ENCODE assay signal across 10 cellular contexts in the genomic region with DNA sequence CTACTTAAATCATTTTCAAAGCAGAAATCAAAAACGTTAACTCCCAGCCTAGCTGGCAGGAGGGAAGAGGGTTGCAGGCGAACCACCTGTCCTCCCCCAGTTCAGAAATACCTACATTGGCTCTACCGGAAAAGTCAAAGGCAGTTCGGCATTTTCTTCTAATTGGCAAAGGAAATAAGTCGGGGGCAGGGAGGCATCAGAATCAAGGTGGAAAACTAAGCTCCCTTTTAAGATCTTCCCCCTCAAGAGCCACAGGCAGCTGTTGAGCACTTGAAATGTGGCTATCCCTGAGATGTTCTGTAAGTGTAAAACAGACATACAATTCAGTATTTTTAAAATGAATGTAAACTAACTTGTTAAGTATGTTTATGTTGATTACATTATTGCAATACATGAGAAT. TPM values are rescaled to one million over a fixed set of nuclear protein-coding genes. Genes with fewer than 3 reads are reported as not detected.
DNase-seq lines count a peak whose midpoint lies in the region; ATAC-seq lines count a peak whose summit lies in the region.
"Had no signal": no experiment of that assay in that cellular context is flagged by ENCODE, and none has a peak within 500 bp of the region (broad histone marks: within the 10 kb centered on the region; RNA-seq: fewer than 3 reads in every experiment).

No MANE protein-coding gene starts in this region.

- H3K4me1 ChIP-seq in iPS-15b (ENCODE audit: control insufficient read depth, insufficient read depth, low read length): peaks cover 2% of the 10 kb centered on the region

- peaks cover 5% of the 10 kb centered on the region for H3K27me3 Mint-ChIP-seq in activated CD4-positive, alpha-beta T cell treated with anti-CD3 and anti-CD28 coated beads, Interleukin-2, amount 10 ng/mL, durations not matched to agents 7 days and 5 days
- peaks cover 0 to 1% of the 10 kb centered on the region in 2 donors for H3K27me3 Mint-ChIP-seq in T-cell
- H3K27me3 Mint-ChIP-seq in stimulated activated naive CD8-positive, alpha-beta T cell treated with anti-CD3 and anti-CD28 coated beads, Interleukin-15, amount 100 ng/mL, for 72 hours: no peaks in the 10 kb centered on the region

- H3K36me3 ChIP-seq in iPS-15b (ENCODE audit: control insufficient read depth, insufficient read depth, low read length): no peaks in the 10 kb centered on the region

- POLR2A ChIA-PET in activated CD4-positive, alpha-beta T cell treated with anti-CD3 and anti-CD28 coated beads, Interleukin-2, amount 10 ng/mL, durations not matched to agents 7 days and 5 days (lab: Charles Lee): interaction anchor here (0.6 to 0.7 kb wide), 2 partner anchors 85 to 95 kb away, joined by 3 to 4 read pairs; no protein-coding TSS in a partner anchor
- POLR2A ChIA-PET in T-cell (lab: Charles Lee): interaction anchor here (0.6 to 1.6 kb wide), 7 partner anchors 10 to 1583 kb away, joined by 3 to 12 read pairs (median 5); no protein-coding TSS in a partner anchor

- peak overlapping the region; percentile 95 for H3K27ac Mint-ChIP-seq in activated CD4-positive, alpha-beta T cell treated with anti-CD3 and anti-CD28 coated beads, Interleukin-2, amount 10 ng/mL, durations not matched to agents 7 days and 5 days
- H3K27ac Mint-ChIP-seq in T-cell: peak overlapping the region; percentile 97 to 98
- peak overlapping the region; percentile 92 to 97 for H3K27ac Mint-ChIP-seq in stimulated activated naive CD8-positive, alpha-beta T cell treated with anti-CD3 and anti-CD28 coated beads, Interleukin-15, amount 100 ng/mL, for 72 hours

- H3K4me3 Mint-ChIP-seq in activated CD4-positive, alpha-beta T cell treated with anti-CD3 and anti-CD28 coated beads, Interleukin-2, amount 10 ng/mL, durations not matched to agents 7 days and 5 days: peak overlapping the region; percentile 86
- H3K4me3 Mint-ChIP-seq in T-cell: peak overlapping the region; percentile 93 to 94 (median 93)
- peak overlapping the region; percentile 86 to 88 for H3K4me3 Mint-ChIP-seq in stimulated activated naive CD8-positive, alpha-beta T cell treated with anti-CD3 and anti-CD28 coated beads, Interleukin-15, amount 100 ng/mL, for 72 hours

- CTCF ChIA-PET in activated CD4-positive, alpha-beta T cell treated with anti-CD3 and anti-CD28 coated beads, Interleukin-2, amount 10 ng/mL, durations not matched to agents 7 days and 5 days (lab: Charles Lee): interaction anchor here (0.6 to 3.2 kb wide), 12 partner anchors 10 to 165 kb away, joined by 3 to 13 read pairs (median 4); no protein-coding TSS in a partner anchor
- CTCF ChIA-PET in T-cell (lab: Charles Lee): interaction anchor here (0.5 to 4.9 kb wide), 14 partner anchors 10 to 912 kb away, joined by 3 to 28 read pairs (median 4); no protein-coding TSS in a partner anchor

- DNase-seq in activated CD4-positive, alpha-beta T cell treated with anti-CD3 and anti-CD28 coated beads, Interleukin-2, amount 10 ng/mL, durations not matched to agents 7 days and 5 days: no peak
- DNase-seq in activated CD4-positive, alpha-beta T cell treated with anti-CD3 and anti-CD28 coated beads for 48 hours: no peak
- peak in 2 of 34 experiments; percentile 20 to 25 for DNase-seq in T-cell
- DNase-seq in stimulated activated naive CD8-positive, alpha-beta T cell treated with anti-CD3 and anti-CD28 coated beads, Interleukin-15, amount 100 ng/mL, for 72 hours: no peak
- no peak for DNase-seq in NCI-H1092 treated with DMSO at 0.1 percent for 48 hours (lab: John Stamatoyannopoulos, UW)
- no peak for DNase-seq in kidney tubule cell (ENCODE audit: low spot score)
- DNase-seq in NCI-H146 treated with DMSO at 0.1 percent for 48 hours (lab: John Stamatoyannopoulos, UW; ENCODE audit: unreplicated experiment): no peak
- DNase-seq: amniotic stem cell had no signal

- H3K9me3 ChIP-seq in iPS-15b (ENCODE audit: control insufficient read depth, insufficient read depth, low read length): no peaks in the 10 kb centered on the region

- H3K4me3 ChIP-seq in iPS-15b (ENCODE audit: low read depth, low read length): peak overlapping the region; percentile 81

- ATAC-seq in T-cell (replicated peaks in 1 of 4): peak in 1 of 4 experiments; percentile 0
- ATAC-seq in stimulated activated naive CD8-positive, alpha-beta T cell treated with anti-CD3 and anti-CD28 coated beads, Interleukin-15, amount 100 ng/mL, for 72 hours: no peak
- ATAC-seq: HCT116 had no signal

- H3K4me1 Mint-ChIP-seq in activated CD4-positive, alpha-beta T cell treated with anti-CD3 and anti-CD28 coated beads, Interleukin-2, amount 10 ng/mL, durations not matched to agents 7 days and 5 days: peaks cover 53% of the 10 kb centered on the region
- peaks cover 44 to 56% (median 46%) of the 10 kb centered on the region in 3 donors for H3K4me1 Mint-ChIP-seq in T-cell
- peaks cover 44% of the 10 kb centered on the region for H3K4me1 Mint-ChIP-seq in stimulated activated naive CD8-positive, alpha-beta T cell treated with anti-CD3 and anti-CD28 coated beads, Interleukin-15, amount 100 ng/mL, for 72 hours

- peaks cover 21% of the 10 kb centered on the region for H3K36me3 Mint-ChIP-seq in activated CD4-positive, alpha-beta T cell treated with anti-CD3 and anti-CD28 coated beads, Interleukin-2, amount 10 ng/mL, durations not matched to agents 7 days and 5 days (ENCODE audit: low read depth)
- H3K36me3 Mint-ChIP-seq in T-cell: peaks cover 6% of the 10 kb centered on the region

- peaks cover 13% of the 10 kb centered on the region for H3K9me3 Mint-ChIP-seq in activated CD4-positive, alpha-beta T cell treated with anti-CD3 and anti-CD28 coated beads, Interleukin-2, amount 10 ng/mL, durations not matched to agents 7 days and 5 days
- H3K9me3 Mint-ChIP-seq in T-cell: no peaks in the 10 kb centered on the region
- H3K9me3 Mint-ChIP-seq in stimulated activated naive CD8-positive, alpha-beta T cell treated with anti-CD3 and anti-CD28 coated beads, Interleukin-15, amount 100 ng/mL, for 72 hours: no peaks in the 10 kb centered on the region

- no peak overlapping the region for H3K9ac ChIP-seq in iPS-15b (ENCODE audit: low read depth, low read length)

- H3K27me3 ChIP-seq in iPS-15b (ENCODE audit: control insufficient read depth, insufficient read depth, low read length): peaks cover 30% of the 10 kb centered on the region

RNA-seq across cellular contexts. Expression of gene ELMO1, which starts 1.0 kb away (rescaled TPM):
- 100 to 1,000 TPM in 1 of 2 experiments, 10 to 100 TPM in 1; 99.8 to 142 TPM for total RNA-seq in activated CD4-positive, alpha-beta T cell treated with anti-CD3 and anti-CD28 coated beads, Interleukin-2, amount 10 ng/mL, durations not matched to agents 7 days and 5 days
- 100 to 1,000 TPM; 101 to 149 (median 113) TPM for total RNA-seq in T-cell
